8 cellular contexts compared by ENCODE assay signal in the genomic region with DNA sequence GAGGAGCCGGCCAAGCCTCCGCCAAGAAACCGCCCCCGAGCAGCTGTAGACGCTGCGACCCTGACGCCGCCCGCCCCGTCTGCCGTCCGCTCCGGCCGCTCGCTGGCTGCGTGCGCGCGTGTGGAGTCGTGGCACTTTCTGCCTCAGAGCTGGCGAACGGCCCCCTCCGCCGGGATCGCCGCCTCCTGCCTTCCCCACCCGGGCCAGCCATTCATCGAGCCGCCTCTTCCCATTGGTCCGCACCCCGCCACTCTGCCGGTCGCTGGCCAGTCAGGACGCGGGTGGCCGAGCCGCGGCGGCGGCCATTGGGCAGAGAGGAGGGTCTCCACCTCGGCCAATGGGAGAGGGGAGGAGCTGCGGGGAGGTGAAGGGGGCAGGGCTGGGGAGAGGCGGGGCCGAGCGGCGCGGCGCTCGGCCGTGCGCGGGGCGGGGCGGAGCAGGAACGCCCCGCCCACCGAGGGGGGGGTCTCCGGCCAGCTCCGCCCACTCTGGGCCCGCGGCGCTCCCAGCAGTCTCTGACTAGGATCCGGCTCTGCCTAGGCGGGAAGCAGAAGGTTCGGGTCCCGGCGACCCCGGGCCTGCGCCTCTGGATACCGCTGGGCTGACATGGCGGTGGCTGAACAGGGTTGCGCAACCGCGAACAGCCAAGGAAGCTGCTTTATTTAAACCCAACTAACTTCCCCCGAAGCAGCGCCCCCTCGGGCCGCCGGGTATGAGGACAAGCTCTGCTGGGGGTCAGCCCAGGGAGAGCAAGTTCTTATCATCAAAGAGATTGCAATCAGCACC. TPM values are rescaled to one million over a fixed set of nuclear protein-coding genes. Genes with fewer than 3 reads are reported as not detected.
DNase-seq lines count a peak whose midpoint lies in the region; ATAC-seq, FAIRE-seq and TF ChIP-seq lines count a peak whose summit lies in the region.

A gene with protein sequence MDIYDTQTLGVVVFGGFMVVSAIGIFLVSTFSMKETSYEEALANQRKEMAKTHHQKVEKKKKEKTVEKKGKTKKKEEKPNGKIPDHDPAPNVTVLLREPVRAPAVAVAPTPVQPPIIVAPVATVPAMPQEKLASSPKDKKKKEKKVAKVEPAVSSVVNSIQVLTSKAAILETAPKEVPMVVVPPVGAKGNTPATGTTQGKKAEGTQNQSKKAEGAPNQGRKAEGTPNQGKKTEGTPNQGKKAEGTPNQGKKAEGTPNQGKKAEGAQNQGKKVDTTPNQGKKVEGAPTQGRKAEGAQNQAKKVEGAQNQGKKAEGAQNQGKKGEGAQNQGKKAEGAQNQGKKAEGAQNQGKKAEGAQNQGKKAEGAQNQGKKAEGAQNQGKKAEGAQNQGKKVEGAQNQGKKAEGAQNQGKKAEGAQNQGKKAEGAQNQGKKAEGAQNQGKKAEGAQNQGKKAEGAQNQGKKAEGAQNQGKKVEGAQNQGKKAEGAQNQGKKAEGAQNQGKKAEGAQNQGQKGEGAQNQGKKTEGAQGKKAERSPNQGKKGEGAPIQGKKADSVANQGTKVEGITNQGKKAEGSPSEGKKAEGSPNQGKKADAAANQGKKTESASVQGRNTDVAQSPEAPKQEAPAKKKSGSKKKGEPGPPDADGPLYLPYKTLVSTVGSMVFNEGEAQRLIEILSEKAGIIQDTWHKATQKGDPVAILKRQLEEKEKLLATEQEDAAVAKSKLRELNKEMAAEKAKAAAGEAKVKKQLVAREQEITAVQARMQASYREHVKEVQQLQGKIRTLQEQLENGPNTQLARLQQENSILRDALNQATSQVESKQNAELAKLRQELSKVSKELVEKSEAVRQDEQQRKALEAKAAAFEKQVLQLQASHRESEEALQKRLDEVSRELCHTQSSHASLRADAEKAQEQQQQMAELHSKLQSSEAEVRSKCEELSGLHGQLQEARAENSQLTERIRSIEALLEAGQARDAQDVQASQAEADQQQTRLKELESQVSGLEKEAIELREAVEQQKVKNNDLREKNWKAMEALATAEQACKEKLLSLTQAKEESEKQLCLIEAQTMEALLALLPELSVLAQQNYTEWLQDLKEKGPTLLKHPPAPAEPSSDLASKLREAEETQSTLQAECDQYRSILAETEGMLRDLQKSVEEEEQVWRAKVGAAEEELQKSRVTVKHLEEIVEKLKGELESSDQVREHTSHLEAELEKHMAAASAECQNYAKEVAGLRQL (N-terminal part only) (minus strand): TSS at position 140 of the 786 bp plus-strand sequence. CDS start 21,735 bp downstream, outside the sequence.

- peak within 1 kb of the TSS; percentile 35; the same call in 1 of the 2 replicates for H3K27ac ChIP-seq in SU-DHL-6 (ENCODE audit: low read depth, low read length)
- peak within 1 kb of the TSS; percentile 95 to 97 (median 96) for H3K27ac ChIP-seq in pancreas
- peak within 1 kb of the TSS; percentile 83 to 97 (median 93) for H3K27ac ChIP-seq in tibial nerve

- 0 out of 2 replicates have a peak, but pooled peaks cover 6% of the 10 kb centered on the region for H3K79me2 ChIP-seq in SU-DHL-6 (ENCODE audit: insufficient read depth, low read length)

- intact Hi-C loops in Right ventricle myocardium inferior (cut with DNase I) (loop anchor here (5.0 to 10.0 kb wide), 4 partner anchors 70 to 313 kb away; no protein-coding TSS in a partner anchor), pancreas (cut with DNase I) (loop anchor here in 1 of 3 donors (10.0 kb wide), 1 partner anchor 203 kb away; no protein-coding TSS in a partner anchor)

- TF ChIP-seq EP300 in tibial nerve (IDR thresholded peaks at IDR 0.05), result peak in 1 of 2 donors; percentile 91

- TF ChIP-seq POLR2A in tibial nerve (IDR thresholded peaks at IDR 0.05), result peak; percentile 95 to 96

- DNase-seq in NCI-H128 (lab: John Stamatoyannopoulos, UW; ENCODE audit: unreplicated experiment), result peak; percentile 90
- DNase-seq in activated naive CD8-positive, alpha-beta T cell treated with anti-CD3 and anti-CD28 coated beads, Interleukin-2, amount 50 U/mL, for 16 hours (ENCODE audit: low read depth, low spot score), result peak; percentile 90
- peak; percentile 99 for DNase-seq in Right ventricle myocardium inferior (ENCODE audit: missing footprints)
- peak; percentile 98 to 100 (median 99) for DNase-seq in pancreas
- peak; percentile 93 to 96 for DNase-seq in tibial nerve (ENCODE audit: low spot score in 2 of 2)

- no peaks in the 10 kb centered on the region for H3K27me3 ChIP-seq in SU-DHL-6 (ENCODE audit: low read length)
- H3K27me3 ChIP-seq in pancreas, result no peaks in the 10 kb centered on the region
- no peaks in the 10 kb centered on the region for H3K27me3 ChIP-seq in tibial nerve

- H3K4me1 ChIP-seq in pancreas (peaks cover 21 to 41% (median 34%) of the 10 kb centered on the region in 3 donors), tibial nerve (peaks cover 0 to 23% (median 10%) of the 10 kb centered on the region in 4 donors)

- WGBS in pancreas, 2 donors, result 0% methylated on average over 71 to 79 of the region's 79 CpGs
- 0% methylated on average over 47 to 55 of the region's 79 CpGs for WGBS in tibial nerve, 2 donors

- H3K36me3 ChIP-seq in SU-DHL-6 (ENCODE audit: low read length), result no peaks in the 10 kb centered on the region
- peaks cover 0 to 6% (median 0%) of the 10 kb centered on the region in 3 donors for H3K36me3 ChIP-seq in pancreas
- peaks cover 0 to 7% (median 0%) of the 10 kb centered on the region in 3 donors for H3K36me3 ChIP-seq in tibial nerve

- H3K9ac ChIP-seq in SU-DHL-6 (ENCODE audit: low read length), result peak within 1 kb of the TSS; percentile 58

- H3F3A ChIP-seq in SU-DHL-6 (ENCODE audit: insufficient read depth), result no peaks in the 10 kb centered on the region

- H2AFZ ChIP-seq in SU-DHL-6 (ENCODE audit: low read depth, low read length, severe bottlenecking), result peak within 1 kb of the TSS; percentile 66

- H3K4me3 ChIP-seq in SU-DHL-6 (ENCODE audit: insufficient read depth, low read length, poor library complexity, severe bottlenecking) (peak within 1 kb of the TSS; percentile 63), pancreas (peak within 1 kb of the TSS; percentile 65 to 87 (median 84)), tibial nerve (peak within 1 kb of the TSS; percentile 72 to 94 (median 86))

- no peak for FAIRE-seq in pancreas (lab: Jason Lieb, UNC)

- no peaks in the 10 kb centered on the region for H4K20me1 ChIP-seq in SU-DHL-6 (ENCODE audit: low read depth, low read length)

- ATAC-seq in HG02759 (IDR thresholded peaks at IDR 0.05; ENCODE audit: unreplicated experiment) (peak; percentile 90), Right ventricle myocardium inferior (peak; percentile 96), pancreas (peak; percentile 76 to 89 (median 83))

- H3K9me2 ChIP-seq in SU-DHL-6 (replicated peaks; ENCODE audit: insufficient read depth, low read length), result no peaks in the 10 kb centered on the region

- peak within 1 kb of the TSS; percentile 55 for H3K4me2 ChIP-seq in SU-DHL-6 (ENCODE audit: low read depth, low read length, poor library complexity, severe bottlenecking)

- H3K9me3 ChIP-seq in SU-DHL-6 (ENCODE audit: insufficient read depth, low read length) (no peaks in the 10 kb centered on the region), pancreas (no peaks in the 10 kb centered on the region), tibial nerve (peaks cover 0 to 11% (median 0%) of the 10 kb centered on the region in 4 donors)

- TF ChIP-seq CTCF in GM12873 (IDR thresholded peaks at IDR 0.05; ENCODE audit: insufficient read depth, low read depth, low read length, missing control alignments) (peak; percentile 78), SU-DHL-6 (IDR thresholded peaks at IDR 0.05; ENCODE audit: insufficient read depth, low read length, poor library complexity, severe bottlenecking) (peak; percentile 95), pancreas (IDR thresholded peaks at IDR 0.05) (peak; percentile 15 to 57 (median 28)), tibial nerve (IDR thresholded peaks at IDR 0.05) (peak; percentile 52 to 87 (median 70))

RNA-seq across cellular contexts. Expression of the gene that starts here (rescaled TPM):
- total RNA-seq in Right ventricle myocardium inferior (38.5 TPM), pancreas (100 to 1,000 TPM; 339 to 442 (median 354) TPM), tibial nerve (100 to 1,000 TPM in 1 of 4 donors, 10 to 100 TPM in 3; 76.5 to 162 (median 83.9) TPM)
- polyA plus RNA-seq in pancreas, result 100 to 1,000 TPM; 170 to 269 TPM

Comparison
In these comparisons a context has a peak if more than half of its experiments do, and no peak if none do; other contexts are left out.
1. Peak in every context shown above with its lines: DNase-seq, ATAC-seq, H3K4me3 ChIP-seq and H3K27ac ChIP-seq.
2. CTCF ChIP-seq: peak in every context shown above with its lines; median percentile 95 in SU-DHL-6; 78 in GM12873; 70 in tibial nerve; 28 in pancreas.
3. H3K27ac ChIP-seq: peak in every context shown above with its lines; median percentile 96 in pancreas; 93 in tibial nerve; 35 in SU-DHL-6.